ENCODE assay signal across 1 cellular context in the genomic region with DNA sequence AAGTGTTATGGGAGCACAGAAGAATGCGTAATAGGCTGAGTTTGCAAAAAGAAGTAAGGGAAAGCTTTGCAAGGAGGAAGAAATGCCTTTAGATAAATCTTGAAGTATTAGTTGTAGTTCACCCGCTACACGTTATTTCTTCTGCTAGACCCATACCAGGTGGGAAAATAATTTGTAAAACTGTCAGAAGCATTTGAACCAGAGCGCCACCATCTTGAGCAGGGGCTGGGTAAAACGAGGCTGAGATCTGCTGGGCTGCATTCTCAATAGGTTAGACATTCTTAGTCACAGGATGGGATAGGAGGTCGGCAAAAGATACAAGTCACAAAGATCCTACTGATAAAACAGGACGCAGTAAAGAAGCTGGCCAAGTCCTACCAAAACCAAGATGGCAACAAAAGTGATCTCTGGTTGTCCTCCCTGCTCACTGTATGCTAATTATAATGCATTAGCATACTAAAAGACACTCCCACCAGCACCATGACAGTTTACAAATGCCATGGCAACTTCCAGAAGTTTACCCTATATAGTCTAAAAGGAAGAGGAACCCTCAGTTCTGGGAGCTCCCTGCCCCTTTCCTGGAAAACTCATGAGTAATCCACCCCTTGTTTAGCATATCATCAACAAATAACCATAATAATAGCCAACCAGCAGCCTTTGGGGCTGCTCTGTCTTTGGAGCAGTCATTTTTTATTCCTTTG.
A peak's percentile ranks its signal among the peaks of the same experiment; 100 is the strongest.
TF ChIP-seq lines count a peak whose summit lies in the region.

No MANE protein-coding gene starts in this region.

TF ChIP-seq in K562, 482 proteins besides CTCF, POLR2A, EP300 and RAD21 (continued from another document and continues in another):
- no peak for TF ChIP-seq PHB (CRISPR knock-in tag; IDR thresholded peaks at IDR 0.05)
- TF ChIP-seq, protein P1, sequence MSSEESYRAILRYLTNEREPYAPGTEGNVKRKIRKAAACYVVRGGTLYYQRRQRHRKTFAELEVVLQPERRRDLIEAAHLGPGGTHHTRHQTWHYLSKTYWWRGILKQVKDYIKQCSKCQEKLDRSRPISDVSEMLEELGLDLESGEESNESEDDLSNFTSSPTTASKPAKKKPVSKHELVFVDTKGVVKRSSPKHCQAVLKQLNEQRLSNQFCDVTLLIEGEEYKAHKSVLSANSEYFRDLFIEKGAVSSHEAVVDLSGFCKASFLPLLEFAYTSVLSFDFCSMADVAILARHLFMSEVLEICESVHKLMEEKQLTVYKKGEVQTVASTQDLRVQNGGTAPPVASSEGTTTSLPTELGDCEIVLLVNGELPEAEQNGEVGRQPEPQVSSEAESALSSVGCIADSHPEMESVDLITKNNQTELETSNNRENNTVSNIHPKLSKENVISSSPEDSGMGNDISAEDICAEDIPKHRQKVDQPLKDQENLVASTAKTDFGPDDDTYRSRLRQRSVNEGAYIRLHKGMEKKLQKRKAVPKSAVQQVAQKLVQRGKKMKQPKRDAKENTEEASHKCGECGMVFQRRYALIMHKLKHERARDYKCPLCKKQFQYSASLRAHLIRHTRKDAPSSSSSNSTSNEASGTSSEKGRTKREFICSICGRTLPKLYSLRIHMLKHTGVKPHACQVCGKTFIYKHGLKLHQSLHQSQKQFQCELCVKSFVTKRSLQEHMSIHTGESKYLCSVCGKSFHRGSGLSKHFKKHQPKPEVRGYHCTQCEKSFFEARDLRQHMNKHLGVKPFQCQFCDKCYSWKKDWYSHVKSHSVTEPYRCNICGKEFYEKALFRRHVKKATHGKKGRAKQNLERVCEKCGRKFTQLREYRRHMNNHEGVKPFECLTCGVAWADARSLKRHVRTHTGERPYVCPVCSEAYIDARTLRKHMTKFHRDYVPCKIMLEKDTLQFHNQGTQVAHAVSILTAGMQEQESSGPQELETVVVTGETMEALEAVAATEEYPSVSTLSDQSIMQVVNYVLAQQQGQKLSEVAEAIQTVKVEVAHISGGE (CRISPR knock-in tag; IDR thresholded peaks at IDR 0.05) = peak in 1 of 3 experiments; percentile 71; a peak in 2 of 6 replicates
- TF ChIP-seq SAP30 (IDR thresholded peaks at IDR 0.05; ENCODE audit: borderline replicate concordance, insufficient read depth, low read depth, low read length, poor library complexity, severe bottlenecking) = no peak
- TF ChIP-seq NFE2 (IDR thresholded peaks at IDR 0.05; ENCODE audit: low read depth) = no peak
- peak; percentile 82; the same call in 1 of the 2 replicates for TF ChIP-seq OTX1 (CRISPR knock-in tag; IDR thresholded peaks at IDR 0.05)
- TF ChIP-seq ZNF311 (CRISPR knock-in tag; IDR thresholded peaks at IDR 0.05) = peak; percentile 99
- no peak for TF ChIP-seq CBX8 (IDR thresholded peaks at IDR 0.05; ENCODE audit: borderline replicate concordance, extremely low read depth, low read depth, low read length, poor library complexity, severe bottlenecking)
- no peak for TF ChIP-seq SIX5 (IDR thresholded peaks at IDR 0.05; ENCODE audit: borderline replicate concordance in 1 of 2, insufficient read depth in 1 of 2, low read depth in 1 of 2, low read length in 2 of 2)
- no peak for TF ChIP-seq ZBTB1 (CRISPR knock-in tag; IDR thresholded peaks at IDR 0.05; ENCODE audit: borderline replicate concordance, low read depth)
- TF ChIP-seq RBM22 (IDR thresholded peaks at IDR 0.05; ENCODE audit: low read depth, low read length, poor library complexity, severe bottlenecking) = no peak
- TF ChIP-seq, protein P2, sequence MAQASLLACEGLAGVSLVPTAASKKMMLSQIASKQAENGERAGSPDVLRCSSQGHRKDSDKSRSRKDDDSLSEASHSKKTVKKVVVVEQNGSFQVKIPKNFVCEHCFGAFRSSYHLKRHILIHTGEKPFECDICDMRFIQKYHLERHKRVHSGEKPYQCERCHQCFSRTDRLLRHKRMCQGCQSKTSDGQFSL (CRISPR knock-in tag; IDR thresholded peaks at IDR 0.05) = no peak
- TF ChIP-seq, protein P2 (tag; IDR thresholded peaks at IDR 0.05) = peak in 1 of 2 experiments; percentile 94; a peak in 2 of 4 replicates
- no peak for TF ChIP-seq TOE1 (IDR thresholded peaks at IDR 0.05; ENCODE audit: borderline replicate concordance)
- no peak for TF ChIP-seq TOE1 (CRISPR knock-in tag; IDR thresholded peaks at IDR 0.05; ENCODE audit: borderline replicate concordance, low read depth)
- TF ChIP-seq NUFIP1 (IDR thresholded peaks at IDR 0.05; ENCODE audit: partially characterized antibody) = no peak
- TF ChIP-seq EZH2 (IDR thresholded peaks at IDR 0.05; ENCODE audit: borderline replicate concordance, low read depth, low read length) = no peak
- TF ChIP-seq GATAD2A (IDR thresholded peaks at IDR 0.05) = no peak
- TF ChIP-seq, protein P3, sequence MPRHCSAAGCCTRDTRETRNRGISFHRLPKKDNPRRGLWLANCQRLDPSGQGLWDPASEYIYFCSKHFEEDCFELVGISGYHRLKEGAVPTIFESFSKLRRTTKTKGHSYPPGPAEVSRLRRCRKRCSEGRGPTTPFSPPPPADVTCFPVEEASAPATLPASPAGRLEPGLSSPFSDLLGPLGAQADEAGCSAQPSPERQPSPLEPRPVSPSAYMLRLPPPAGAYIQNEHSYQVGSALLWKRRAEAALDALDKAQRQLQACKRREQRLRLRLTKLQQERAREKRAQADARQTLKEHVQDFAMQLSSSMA (CRISPR knock-in tag; IDR thresholded peaks at IDR 0.05) = no peak
- TF ChIP-seq RBM39 (optimal IDR thresholded peaks at IDR 0.05; ENCODE audit: low read depth, low read length) = no peak
- TF ChIP-seq, protein P4, sequence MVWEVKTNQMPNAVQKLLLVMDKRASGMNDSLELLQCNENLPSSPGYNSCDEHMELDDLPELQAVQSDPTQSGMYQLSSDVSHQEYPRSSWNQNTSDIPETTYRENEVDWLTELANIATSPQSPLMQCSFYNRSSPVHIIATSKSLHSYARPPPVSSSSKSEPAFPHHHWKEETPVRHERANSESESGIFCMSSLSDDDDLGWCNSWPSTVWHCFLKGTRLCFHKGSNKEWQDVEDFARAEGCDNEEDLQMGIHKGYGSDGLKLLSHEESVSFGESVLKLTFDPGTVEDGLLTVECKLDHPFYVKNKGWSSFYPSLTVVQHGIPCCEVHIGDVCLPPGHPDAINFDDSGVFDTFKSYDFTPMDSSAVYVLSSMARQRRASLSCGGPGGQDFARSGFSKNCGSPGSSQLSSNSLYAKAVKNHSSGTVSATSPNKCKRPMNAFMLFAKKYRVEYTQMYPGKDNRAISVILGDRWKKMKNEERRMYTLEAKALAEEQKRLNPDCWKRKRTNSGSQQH (CRISPR knock-in tag; IDR thresholded peaks at IDR 0.05) = peak; percentile 96
- no peak for TF ChIP-seq TCF7L2 (IDR thresholded peaks at IDR 0.05; ENCODE audit: low read depth, low read length)
- TF ChIP-seq U2AF1 (optimal IDR thresholded peaks at IDR 0.05; ENCODE audit: low read depth, low read length) = no peak
- no peak for TF ChIP-seq PHF20 (IDR thresholded peaks at IDR 0.05; ENCODE audit: partially characterized antibody)
- no peak for TF ChIP-seq CREM (IDR thresholded peaks at IDR 0.05; ENCODE audit: low read depth)
- TF ChIP-seq, protein P5, sequence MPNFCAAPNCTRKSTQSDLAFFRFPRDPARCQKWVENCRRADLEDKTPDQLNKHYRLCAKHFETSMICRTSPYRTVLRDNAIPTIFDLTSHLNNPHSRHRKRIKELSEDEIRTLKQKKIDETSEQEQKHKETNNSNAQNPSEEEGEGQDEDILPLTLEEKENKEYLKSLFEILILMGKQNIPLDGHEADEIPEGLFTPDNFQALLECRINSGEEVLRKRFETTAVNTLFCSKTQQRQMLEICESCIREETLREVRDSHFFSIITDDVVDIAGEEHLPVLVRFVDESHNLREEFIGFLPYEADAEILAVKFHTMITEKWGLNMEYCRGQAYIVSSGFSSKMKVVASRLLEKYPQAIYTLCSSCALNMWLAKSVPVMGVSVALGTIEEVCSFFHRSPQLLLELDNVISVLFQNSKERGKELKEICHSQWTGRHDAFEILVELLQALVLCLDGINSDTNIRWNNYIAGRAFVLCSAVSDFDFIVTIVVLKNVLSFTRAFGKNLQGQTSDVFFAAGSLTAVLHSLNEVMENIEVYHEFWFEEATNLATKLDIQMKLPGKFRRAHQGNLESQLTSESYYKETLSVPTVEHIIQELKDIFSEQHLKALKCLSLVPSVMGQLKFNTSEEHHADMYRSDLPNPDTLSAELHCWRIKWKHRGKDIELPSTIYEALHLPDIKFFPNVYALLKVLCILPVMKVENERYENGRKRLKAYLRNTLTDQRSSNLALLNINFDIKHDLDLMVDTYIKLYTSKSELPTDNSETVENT (CRISPR knock-in tag; IDR thresholded peaks at IDR 0.05) = no peak
- TF ChIP-seq POLR2B (IDR thresholded peaks at IDR 0.05; ENCODE audit: low read depth, partially characterized antibody) = no peak
- TF ChIP-seq ZNF584 (CRISPR knock-in tag; IDR thresholded peaks at IDR 0.05; ENCODE audit: low read depth) = peak; percentile 90; the same call in 1 of the 2 replicates
- peak; percentile 81 for TF ChIP-seq ZNF140 (CRISPR knock-in tag; IDR thresholded peaks at IDR 0.05)
- no peak for TF ChIP-seq ZNF263 (CRISPR knock-in tag; IDR thresholded peaks at IDR 0.05; ENCODE audit: borderline replicate concordance)
- TF ChIP-seq, protein P6, sequence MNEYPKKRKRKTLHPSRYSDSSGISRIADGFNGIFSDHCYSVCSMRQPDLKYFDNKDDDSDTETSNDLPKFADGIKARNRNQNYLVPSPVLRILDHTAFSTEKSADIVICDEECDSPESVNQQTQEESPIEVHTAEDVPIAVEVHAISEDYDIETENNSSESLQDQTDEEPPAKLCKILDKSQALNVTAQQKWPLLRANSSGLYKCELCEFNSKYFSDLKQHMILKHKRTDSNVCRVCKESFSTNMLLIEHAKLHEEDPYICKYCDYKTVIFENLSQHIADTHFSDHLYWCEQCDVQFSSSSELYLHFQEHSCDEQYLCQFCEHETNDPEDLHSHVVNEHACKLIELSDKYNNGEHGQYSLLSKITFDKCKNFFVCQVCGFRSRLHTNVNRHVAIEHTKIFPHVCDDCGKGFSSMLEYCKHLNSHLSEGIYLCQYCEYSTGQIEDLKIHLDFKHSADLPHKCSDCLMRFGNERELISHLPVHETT (CRISPR knock-in tag; conservative IDR thresholded peaks at IDR 0.05 in 1 of 2, IDR thresholded peaks at IDR 0.05 in 1 of 2) = peak in 1 of 2 experiments; percentile 98; a peak in 2 of 4 replicates
- no peak for TF ChIP-seq ZNF143 (CRISPR knock-in tag; IDR thresholded peaks at IDR 0.05)
- TF ChIP-seq ZNF212 (CRISPR knock-in tag; IDR thresholded peaks at IDR 0.05) = 0 out of 2 replicates have a peak, but pooled peaks have one; percentile 69
- no peak for TF ChIP-seq ZBTB7A (IDR thresholded peaks at IDR 0.05; ENCODE audit: borderline replicate concordance, control insufficient read depth, low read depth, low read length)
- TF ChIP-seq RUNX1 (IDR thresholded peaks at IDR 0.05; ENCODE audit: low read depth) = no peak
- TF ChIP-seq ZNF644 (tag; IDR thresholded peaks at IDR 0.05; ENCODE audit: low read depth) = no peak
- TF ChIP-seq, protein P7, sequence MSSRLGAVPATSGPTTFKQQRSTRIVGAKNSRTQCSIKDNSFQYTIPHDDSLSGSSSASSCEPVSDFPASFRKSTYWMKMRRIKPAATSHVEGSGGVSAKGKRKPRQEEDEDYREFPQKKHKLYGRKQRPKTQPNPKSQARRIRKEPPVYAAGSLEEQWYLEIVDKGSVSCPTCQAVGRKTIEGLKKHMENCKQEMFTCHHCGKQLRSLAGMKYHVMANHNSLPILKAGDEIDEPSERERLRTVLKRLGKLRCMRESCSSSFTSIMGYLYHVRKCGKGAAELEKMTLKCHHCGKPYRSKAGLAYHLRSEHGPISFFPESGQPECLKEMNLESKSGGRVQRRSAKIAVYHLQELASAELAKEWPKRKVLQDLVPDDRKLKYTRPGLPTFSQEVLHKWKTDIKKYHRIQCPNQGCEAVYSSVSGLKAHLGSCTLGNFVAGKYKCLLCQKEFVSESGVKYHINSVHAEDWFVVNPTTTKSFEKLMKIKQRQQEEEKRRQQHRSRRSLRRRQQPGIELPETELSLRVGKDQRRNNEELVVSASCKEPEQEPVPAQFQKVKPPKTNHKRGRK (tag; IDR thresholded peaks at IDR 0.05) = no peak
- TF ChIP-seq HDAC3 (IDR thresholded peaks at IDR 0.05; ENCODE audit: borderline replicate concordance, partially characterized antibody) = peak; percentile 28
- TF ChIP-seq SMAD3 (CRISPR knock-in tag; conservative IDR thresholded peaks at IDR 0.05) = peak; percentile 98
- TF ChIP-seq ZNF436 (CRISPR knock-in tag; IDR thresholded peaks at IDR 0.05) = no peak
- no peak; the same call in 1 of the 2 replicates for TF ChIP-seq ESRRB (CRISPR knock-in tag; IDR thresholded peaks at IDR 0.05; ENCODE audit: borderline replicate concordance)
- peak; percentile 98 for TF ChIP-seq HDAC8 (tag; IDR thresholded peaks at IDR 0.05)
- TF ChIP-seq, protein P8, sequence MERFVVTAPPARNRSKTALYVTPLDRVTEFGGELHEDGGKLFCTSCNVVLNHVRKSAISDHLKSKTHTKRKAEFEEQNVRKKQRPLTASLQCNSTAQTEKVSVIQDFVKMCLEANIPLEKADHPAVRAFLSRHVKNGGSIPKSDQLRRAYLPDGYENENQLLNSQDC (CRISPR knock-in tag; IDR thresholded peaks at IDR 0.05) = no peak
- TF ChIP-seq TSC22D4 (tag; IDR thresholded peaks at IDR 0.05) = no peak
- TF ChIP-seq, protein P9, sequence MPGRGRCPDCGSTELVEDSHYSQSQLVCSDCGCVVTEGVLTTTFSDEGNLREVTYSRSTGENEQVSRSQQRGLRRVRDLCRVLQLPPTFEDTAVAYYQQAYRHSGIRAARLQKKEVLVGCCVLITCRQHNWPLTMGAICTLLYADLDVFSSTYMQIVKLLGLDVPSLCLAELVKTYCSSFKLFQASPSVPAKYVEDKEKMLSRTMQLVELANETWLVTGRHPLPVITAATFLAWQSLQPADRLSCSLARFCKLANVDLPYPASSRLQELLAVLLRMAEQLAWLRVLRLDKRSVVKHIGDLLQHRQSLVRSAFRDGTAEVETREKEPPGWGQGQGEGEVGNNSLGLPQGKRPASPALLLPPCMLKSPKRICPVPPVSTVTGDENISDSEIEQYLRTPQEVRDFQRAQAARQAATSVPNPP (IDR thresholded peaks at IDR 0.05; ENCODE audit: borderline replicate concordance, insufficient read depth, insufficient read length) = no peak
- no peak for TF ChIP-seq MCM5 (IDR thresholded peaks at IDR 0.05; ENCODE audit: low read depth)
- TF ChIP-seq, protein P10, sequence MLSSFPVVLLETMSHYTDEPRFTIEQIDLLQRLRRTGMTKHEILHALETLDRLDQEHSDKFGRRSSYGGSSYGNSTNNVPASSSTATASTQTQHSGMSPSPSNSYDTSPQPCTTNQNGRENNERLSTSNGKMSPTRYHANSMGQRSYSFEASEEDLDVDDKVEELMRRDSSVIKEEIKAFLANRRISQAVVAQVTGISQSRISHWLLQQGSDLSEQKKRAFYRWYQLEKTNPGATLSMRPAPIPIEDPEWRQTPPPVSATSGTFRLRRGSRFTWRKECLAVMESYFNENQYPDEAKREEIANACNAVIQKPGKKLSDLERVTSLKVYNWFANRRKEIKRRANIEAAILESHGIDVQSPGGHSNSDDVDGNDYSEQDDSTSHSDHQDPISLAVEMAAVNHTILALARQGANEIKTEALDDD (IDR thresholded peaks at IDR 0.05) = no peak
- TF ChIP-seq ASH1L (IDR thresholded peaks at IDR 0.05; ENCODE audit: borderline replicate concordance, low read depth, partially characterized antibody) = no peak
- TF ChIP-seq RBBP5 (IDR thresholded peaks at IDR 0.05; ENCODE audit: borderline replicate concordance, insufficient read depth, low read length, poor library complexity, severe bottlenecking) = no peak
- TF ChIP-seq LARP7 (IDR thresholded peaks at IDR 0.05) = no peak
- no peak for TF ChIP-seq RBFOX2 (IDR thresholded peaks at IDR 0.05; ENCODE audit: low read depth, low read length)
- TF ChIP-seq KDM1A (IDR thresholded peaks at IDR 0.05) = no peak
- no peak for TF ChIP-seq PML (IDR thresholded peaks at IDR 0.05; ENCODE audit: low read length)
- no peak for TF ChIP-seq TARDBP (IDR thresholded peaks at IDR 0.05)
- peak; percentile 99 for TF ChIP-seq DMBX1 (CRISPR knock-in tag; IDR thresholded peaks at IDR 0.05; ENCODE audit: borderline replicate concordance)
